1 cellular context compared by ENCODE assay signal in genomic region chr5:53111139-53111538, GRCh38.
TF ChIP-seq lines count a peak whose summit lies in the region.

No MANE protein-coding gene starts in this region.

TF ChIP-seq in K562, 482 proteins besides CTCF, POLR2A, EP300 and RAD21 (continued from another document):
- TF ChIP-seq ZNF609 (CRISPR knock-in tag; IDR thresholded peaks at IDR 0.05; ENCODE audit: borderline replicate concordance): no peak
- TF ChIP-seq ZNF24 (IDR thresholded peaks at IDR 0.05): no peak
- TF ChIP-seq NR2C1 (IDR thresholded peaks at IDR 0.05): no peak
- TF ChIP-seq NR2C1 (tag; IDR thresholded peaks at IDR 0.05): no peak
- TF ChIP-seq KLF6 (CRISPR knock-in tag; IDR thresholded peaks at IDR 0.05; ENCODE audit: borderline replicate concordance): no peak
- no peak for TF ChIP-seq SAP30 (IDR thresholded peaks at IDR 0.05; ENCODE audit: borderline replicate concordance, insufficient read depth, low read depth, low read length, poor library complexity, severe bottlenecking)
- peak; percentile 45; the same call in 1 of the 2 replicates for TF ChIP-seq MAFF (IDR thresholded peaks at IDR 0.05; ENCODE audit: low read length)
- no peak for TF ChIP-seq ZFP30 (CRISPR knock-in tag; IDR thresholded peaks at IDR 0.05; ENCODE audit: borderline replicate concordance)
- no peak for TF ChIP-seq ZBTB49 (CRISPR knock-in tag; IDR thresholded peaks at IDR 0.05; ENCODE audit: borderline replicate concordance)
- TF ChIP-seq ZNF668 (CRISPR knock-in tag; IDR thresholded peaks at IDR 0.05): no peak
- no peak for TF ChIP-seq JUN (IDR thresholded peaks at IDR 0.05; ENCODE audit: borderline replicate concordance, low read depth, low read length)
- TF ChIP-seq JUN (CRISPR knock-in tag; IDR thresholded peaks at IDR 0.05; ENCODE audit: borderline replicate concordance): no peak
- no peak for TF ChIP-seq TCF7L2 (IDR thresholded peaks at IDR 0.05; ENCODE audit: low read depth, low read length)
- TF ChIP-seq TEAD1 (CRISPR knock-in tag; IDR thresholded peaks at IDR 0.05): no peak
- no peak for TF ChIP-seq TRIM28 (IDR thresholded peaks at IDR 0.05)
- no peak for TF ChIP-seq ETV6 (IDR thresholded peaks at IDR 0.05; ENCODE audit: borderline replicate concordance in 1 of 2, low read depth in 2 of 2, low read length in 1 of 2)
- TF ChIP-seq ETV6 (CRISPR knock-in tag; IDR thresholded peaks at IDR 0.05; ENCODE audit: borderline replicate concordance): no peak
- no peak for TF ChIP-seq ASH1L (IDR thresholded peaks at IDR 0.05; ENCODE audit: borderline replicate concordance, low read depth, partially characterized antibody)
- TF ChIP-seq MAFK (IDR thresholded peaks at IDR 0.05; ENCODE audit: low read length): 0 out of 2 replicates have a peak, but pooled peaks have one; percentile 20
- peak; percentile 70 for TF ChIP-seq ZNF316 (IDR thresholded peaks at IDR 0.05)
- TF ChIP-seq ZSCAN32 (CRISPR knock-in tag; IDR thresholded peaks at IDR 0.05): no peak
TF ChIP-seq in K562: peak in this region for 4.
